8 cellular contexts compared by ENCODE assay signal in the genomic region with DNA sequence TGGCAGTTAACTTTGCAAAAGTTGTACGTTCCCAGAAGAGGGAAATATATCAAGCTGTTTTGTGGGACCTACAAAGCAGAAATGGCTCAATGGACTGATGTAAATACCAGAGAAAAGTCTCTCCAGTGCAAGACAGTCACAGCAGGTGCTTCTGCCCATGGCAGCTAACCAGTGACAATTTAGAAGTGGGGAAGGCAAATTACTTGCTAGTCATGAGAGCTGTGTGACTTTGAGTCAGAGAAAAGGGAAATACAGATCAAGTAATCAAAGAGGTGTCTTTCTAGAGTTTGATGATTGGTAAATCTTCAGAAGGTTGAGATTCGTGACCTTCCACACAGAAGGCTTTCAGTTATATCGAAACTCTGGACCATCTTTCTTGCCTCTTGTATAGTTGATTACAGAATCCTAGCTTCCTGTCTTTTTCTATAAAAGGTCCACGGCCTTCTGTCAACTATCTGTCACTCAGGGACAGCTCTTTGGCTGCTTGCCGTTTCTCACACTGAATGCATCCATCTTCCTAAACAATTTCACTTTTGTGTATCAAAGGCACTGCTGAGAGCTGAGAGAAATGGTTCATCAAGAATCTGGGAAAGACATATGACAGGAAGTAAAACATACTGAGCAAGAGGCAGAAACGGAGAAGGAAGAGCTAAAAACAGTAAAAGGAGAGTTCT.
DNase-seq lines count a peak whose midpoint lies in the region; ATAC-seq and TF ChIP-seq lines count a peak whose summit lies in the region.
"Had no signal": no experiment of that assay in that cellular context is flagged by ENCODE, and none has a peak within 500 bp of the region (broad histone marks: within the 10 kb centered on the region; RNA-seq: fewer than 3 reads in every experiment).

No MANE protein-coding gene starts in this region.

- no peaks in the 10 kb centered on the region for H3K36me3 Mint-ChIP-seq in HFFc6 (ENCODE audit: low read depth)

- no peaks in the 10 kb centered on the region for H3K27me3 Mint-ChIP-seq in HFFc6 (ENCODE audit: insufficient read depth)

- H3K79me2 ChIP-seq in neural cell (replicated peaks; ENCODE audit: insufficient read depth, low read length), result no peaks in the 10 kb centered on the region

- H3K27ac ChIP-seq in neural cell (ENCODE audit: low read length), result peak overlapping the region; percentile 62
- H3K27ac ChIP-seq in left ventricle myocardium inferior (replicated peaks), result no peak overlapping the region

- no peak for TF ChIP-seq CTCF in neural cell (IDR thresholded peaks at IDR 0.05; ENCODE audit: poor library complexity, severe bottlenecking)
- TF ChIP-seq CTCF in left ventricle myocardium inferior (IDR thresholded peaks at IDR 0.05; ENCODE audit: borderline replicate concordance), result no peak
- no peak for TF ChIP-seq CTCF in HFFc6 (IDR thresholded peaks at IDR 0.05)

- peaks cover 15% of the 10 kb centered on the region for H3K4me1 ChIP-seq in left ventricle myocardium inferior

- intact Hi-C loops in left ventricle myocardium inferior (cut with micrococcal nuclease), result no loop called here

- ATAC-seq in GM19025 (IDR thresholded peaks at IDR 0.05; ENCODE audit: low read depth, unreplicated experiment) (peak; percentile 63), HG02610 (IDR thresholded peaks at IDR 0.05; ENCODE audit: unreplicated experiment) (peak; percentile 58)

- TF ChIP-seq EP300 in neural cell (conservative IDR thresholded peaks at IDR 0.05; ENCODE audit: poor library complexity, severe bottlenecking), result peak; percentile 88

- peak overlapping the region; percentile 53 for H3K4me2 ChIP-seq in neural cell (ENCODE audit: low read length)

- H3K27me3 ChIP-seq in neural cell (ENCODE audit: insufficient read depth, low read depth, low read length), result no peaks in the 10 kb centered on the region
- H3K27me3 ChIP-seq in left ventricle myocardium inferior (ENCODE audit: low read depth), result no peaks in the 10 kb centered on the region

- H3K4me3 ChIP-seq in neural cell (ENCODE audit: low read length) (peak overlapping the region; percentile 42), left ventricle myocardium inferior (no peak overlapping the region)

- no peak overlapping the region for H2AFZ ChIP-seq in neural cell (ENCODE audit: low read depth, low read length)

- H3K9me3 Mint-ChIP-seq in HFFc6, result peaks cover 6% of the 10 kb centered on the region

- H3K27ac Mint-ChIP-seq in HFFc6, result no peak overlapping the region

- H3K4me1 Mint-ChIP-seq in HFFc6 (ENCODE audit: low read depth), result no peaks in the 10 kb centered on the region

- peak overlapping the region; percentile 25 for H3K9ac ChIP-seq in neural cell (ENCODE audit: low read length)

- H3K9me3 ChIP-seq in neural cell (ENCODE audit: low read length) (no peaks in the 10 kb centered on the region), left ventricle myocardium inferior (replicated peaks) (no peaks in the 10 kb centered on the region)

- H4K20me1 ChIP-seq in neural cell (ENCODE audit: insufficient read depth), result no peaks in the 10 kb centered on the region

- peak; percentile 42 for DNase-seq in NCI-H1694 (lab: John Stamatoyannopoulos, UW)
- DNase-seq in left ventricle myocardium inferior, result no peak
- DNase-seq in HFFc6, result no peak
- DNase-seq in DMS53 (lab: John Stamatoyannopoulos, UW), result no peak
- DNase-seq: small intestine had no signal

- TF ChIP-seq RAD21 in neural cell (conservative IDR thresholded peaks at IDR 0.05), result peak; percentile 25

- no peaks in the 10 kb centered on the region for H3K9me2 ChIP-seq in neural cell (ENCODE audit: insufficient read depth, low read length)

- peaks cover 8% of the 10 kb centered on the region for H3F3A ChIP-seq in neural cell (ENCODE audit: insufficient read depth, low read length, poor library complexity, severe bottlenecking)

- H3K4me3 Mint-ChIP-seq in HFFc6, result no peak overlapping the region

- H3K36me3 ChIP-seq in neural cell (ENCODE audit: insufficient read depth, low read length) (no peaks in the 10 kb centered on the region), left ventricle myocardium inferior (no peaks in the 10 kb centered on the region)

TF ChIP-seq in neural cell, 6 proteins besides CTCF, POLR2A, EP300 and RAD21:
- TF ChIP-seq REST (IDR thresholded peaks at IDR 0.05; ENCODE audit: borderline replicate concordance) (peak; percentile 49), MXI1 (conservative IDR thresholded peaks at IDR 0.05; ENCODE audit: poor library complexity, severe bottlenecking) (no peak), POLR2AphosphoS5 (IDR thresholded peaks at IDR 0.05) (peak; percentile 34), EZH2 (IDR thresholded peaks at IDR 0.05; ENCODE audit: borderline replicate concordance, insufficient read depth, low read length, poor library complexity, severe bottlenecking) (no peak), TAF1 (IDR thresholded peaks at IDR 0.05; ENCODE audit: low read depth) (no peak), SMC3 (conservative IDR thresholded peaks at IDR 0.05; ENCODE audit: poor library complexity) (no peak)
